15 cellular contexts compared by ENCODE assay signal in genomic region chr5:5026407-5026780, GRCh38.
DNase-seq lines count a peak whose midpoint lies in the region; ATAC-seq, FAIRE-seq and TF ChIP-seq lines count a peak whose summit lies in the region.
"Had no signal": no experiment of that assay in that cellular context is flagged by ENCODE, and none has a peak within 500 bp of the region (broad histone marks: within the 10 kb centered on the region; RNA-seq: fewer than 3 reads in every experiment).

No MANE protein-coding gene starts in this region.

- H3K27me3 ChIP-seq in GM23248 (replicated peaks; ENCODE audit: insufficient read depth) (peaks cover 5% of the 10 kb centered on the region; the same call in 1 of the 2 replicates), MM.1S (replicated peaks; ENCODE audit: insufficient read depth, low read length) (no peaks in the 10 kb centered on the region), K562 (ENCODE audit: control insufficient read depth in 2 of 2, insufficient read depth in 2 of 2, low read length in 2 of 2) (no peaks in the 10 kb centered on the region), ovary (no peaks in the 10 kb centered on the region), colonic mucosa (no peaks in the 10 kb centered on the region)

- intact Hi-C loops in K562 (cut with micrococcal nuclease) (no loop called here), ovary (cut with DNase I) (no loop called here), colonic mucosa (cut with DNase I) (no loop called here)

- POLR2A ChIA-PET in A549 (lab: Yijun Ruan, JAX): no interaction called here
- POLR2A ChIA-PET in K562 (lab: Yijun Ruan, JAX): no interaction called here

- H3K9me3 ChIP-seq in A549 (no peaks in the 10 kb centered on the region), GM23248 (ENCODE audit: low read depth) (no peaks in the 10 kb centered on the region), MM.1S (replicated peaks; ENCODE audit: insufficient read depth, low read length) (no peaks in the 10 kb centered on the region), K562 (replicated peaks; ENCODE audit: control insufficient read depth, insufficient read depth, low read depth, low read length) (no peaks in the 10 kb centered on the region), ovary (no peaks in the 10 kb centered on the region), colonic mucosa (no peaks in the 10 kb centered on the region)
- H3K9me3 ChIP-seq: HAP-1 had no signal

- 71% methylated on average over 2 of the region's 4 CpGs for WGBS in A549 (ENCODE audit: missing lambda C conversion rate)
- WGBS in GM23248 (ENCODE audit: low coverage in 1 of 2, low lambda C conversion rate in 2 of 2, missing lambda C conversion rate in 2 of 2), 2 experiments: 76 to 86% methylated on average over 4 of the region's 4 CpGs
- WGBS in K562 (ENCODE audit: insufficient coverage, low coverage, missing lambda C conversion rate): 5% methylated on average over 4 of the region's 4 CpGs
- 80 to 96% (median 96%) methylated on average over 2 to 4 of the region's 4 CpGs for WGBS in ovary, 3 donors

- H3K4me3 ChIP-seq in A549 (0 out of 3 replicates have a peak overlapping the region, but pooled peaks have one; percentile 34), GM23248 (no peak overlapping the region), MM.1S (ENCODE audit: low read length) (no peak overlapping the region), K562 (no peak overlapping the region), ovary (no peak overlapping the region), colonic mucosa (no peak overlapping the region)
- H3K4me3 ChIP-seq: HAP-1 had no signal

- no peak overlapping the region for H3K9ac ChIP-seq in GM23248
- no peak overlapping the region for H3K9ac ChIP-seq in MM.1S (ENCODE audit: low read length)
- no peak overlapping the region for H3K9ac ChIP-seq in K562 (ENCODE audit: insufficient read depth in 1 of 2, low read depth in 2 of 2, low read length in 2 of 2)
- no peak overlapping the region for H3K9ac ChIP-seq in colonic mucosa (ENCODE audit: low read depth in 2 of 2, low read length in 2 of 2)

- TF ChIP-seq EP300 in A549 (IDR thresholded peaks at IDR 0.05) (no peak), K562 (IDR thresholded peaks at IDR 0.05; ENCODE audit: low read length) (no peak), ovary (IDR thresholded peaks at IDR 0.05) (no peak)

- H2AFZ ChIP-seq in GM23248: no peak overlapping the region
- peak overlapping the region; percentile 73 for H2AFZ ChIP-seq in MM.1S (ENCODE audit: low read length)
- H2AFZ ChIP-seq in K562 (ENCODE audit: low read depth, low read length): peak overlapping the region; percentile 80; the same call in 1 of the 2 replicates

- H3K27ac ChIP-seq in A549: peak overlapping the region in 1 of 2 experiments; percentile 44; a peak in 1 of 6 replicates
- no peak overlapping the region for H3K27ac ChIP-seq in GM23248
- H3K27ac ChIP-seq in MM.1S (ENCODE audit: low read length): no peak overlapping the region
- no peak overlapping the region for H3K27ac ChIP-seq in K562 (ENCODE audit: extremely low read depth, low read depth, low read length)
- H3K27ac ChIP-seq in ovary: no peak overlapping the region
- no peak overlapping the region for H3K27ac ChIP-seq in colonic mucosa

- H3K9me1 ChIP-seq in K562 (ENCODE audit: control insufficient read depth, insufficient read depth, low read length): no peaks in the 10 kb centered on the region

- no peaks in the 10 kb centered on the region for H3K36me3 ChIP-seq in GM23248 (ENCODE audit: low read depth)
- H3K36me3 ChIP-seq in MM.1S (replicated peaks; ENCODE audit: insufficient read depth, low read length): no peaks in the 10 kb centered on the region
- H3K36me3 ChIP-seq in K562 (ENCODE audit: control insufficient read depth, insufficient read depth, low read length): no peaks in the 10 kb centered on the region
- no peaks in the 10 kb centered on the region for H3K36me3 ChIP-seq in ovary
- no peaks in the 10 kb centered on the region for H3K36me3 ChIP-seq in colonic mucosa
- H3K36me3 ChIP-seq: HAP-1 had no signal

- TF ChIP-seq CTCF in A549 (IDR thresholded peaks at IDR 0.05) (no peak), MM.1S (IDR thresholded peaks at IDR 0.05; ENCODE audit: low read length) (no peak), K562 (IDR thresholded peaks at IDR 0.05 in 2 of 3, conservative IDR thresholded peaks at IDR 0.05 in 1 of 3; ENCODE audit: insufficient read depth in 2 of 3, low read depth in 1 of 3, low read length in 3 of 3) (no peak), ovary (IDR thresholded peaks at IDR 0.05) (no peak), colonic mucosa (IDR thresholded peaks at IDR 0.05) (no peak)

- H3K4me2 ChIP-seq in A549: peak overlapping the region; percentile 53; the same call in 2 of the 3 replicates
- no peak overlapping the region for H3K4me2 ChIP-seq in GM23248 (ENCODE audit: unreplicated experiment)
- no peak overlapping the region; the same call in 1 of the 2 replicates for H3K4me2 ChIP-seq in MM.1S (ENCODE audit: low read depth, low read length)
- H3K4me2 ChIP-seq in K562 (ENCODE audit: insufficient read depth, low read length): peak overlapping the region; percentile 81; the same call in 1 of the 2 replicates

- peak in 1 of 2 experiments; percentile 27; a peak in 2 of 6 replicates for ATAC-seq in A549
- no peak; the same call in 2 of the 3 replicates for ATAC-seq in K562
- ATAC-seq in HG03045 (IDR thresholded peaks at IDR 0.05; ENCODE audit: unreplicated experiment): no peak
- ATAC-seq: Right ventricle myocardium inferior, T-helper 17 cell had no signal

- FAIRE-seq in A549 (lab: Jason Lieb, UNC) (no peak), K562 (lab: Jason Lieb, UNC) (no peak)
- FAIRE-seq: A204.1 had no signal

- in situ Hi-C loops in GM23248 (cut with MboI) (no loop called here), K562 (cut with MboI) (no loop called here)

- TF ChIP-seq RAD21 in A549 (conservative IDR thresholded peaks at IDR 0.05 in 1 of 2, IDR thresholded peaks at IDR 0.05 in 1 of 2) (no peak), K562 (CRISPR knock-in tag; conservative IDR thresholded peaks at IDR 0.05 in 1 of 2, IDR thresholded peaks at IDR 0.05 in 1 of 2) (no peak)

- no peaks in the 10 kb centered on the region for H3K9me2 ChIP-seq in GM23248 (ENCODE audit: insufficient read depth)
- no peaks in the 10 kb centered on the region for H3K9me2 ChIP-seq in MM.1S (replicated peaks; ENCODE audit: insufficient read depth, low read length)

- no peaks in the 10 kb centered on the region for H3K4me1 ChIP-seq in A549
- H3K4me1 ChIP-seq in GM23248 (ENCODE audit: insufficient read depth): no peaks in the 10 kb centered on the region
- H3K4me1 ChIP-seq in MM.1S (ENCODE audit: low read length): peaks cover 6% of the 10 kb centered on the region
- H3K4me1 ChIP-seq in K562 (replicated peaks in 1 of 2; ENCODE audit: control insufficient read depth in 2 of 2, insufficient read depth in 2 of 2, low read length in 2 of 2): no peaks in the 10 kb centered on the region
- no peaks in the 10 kb centered on the region for H3K4me1 ChIP-seq in ovary (ENCODE audit: insufficient read depth)
- no peaks in the 10 kb centered on the region for H3K4me1 ChIP-seq in colonic mucosa
- H3K4me1 ChIP-seq: HAP-1 had no signal

- TF ChIP-seq POLR2A in A549 (IDR thresholded peaks at IDR 0.05; ENCODE audit: low read length) (no peak), K562 (conservative IDR thresholded peaks at IDR 0.05) (no peak), ovary (IDR thresholded peaks at IDR 0.05) (no peak)

- no peaks in the 10 kb centered on the region for H4K20me1 ChIP-seq in GM23248 (ENCODE audit: insufficient read depth)
- no peaks in the 10 kb centered on the region for H4K20me1 ChIP-seq in MM.1S (ENCODE audit: insufficient read depth, low read length)
- no peaks in the 10 kb centered on the region for H4K20me1 ChIP-seq in K562 (replicated peaks; ENCODE audit: control insufficient read depth, insufficient read depth, low read length)

- no TSS peak for BruUV-seq in K562 (replicated peaks; lab: Mats Ljungman, UMichigan)

- CTCF ChIA-PET in A549 (lab: Yijun Ruan, JAX): interaction anchor here (1.3 kb wide), 2 partner anchors 25 to 36 kb away, joined by 3 read pairs; no protein-coding TSS in a partner anchor
- CTCF ChIA-PET in K562 (lab: Yijun Ruan, JAX; ENCODE audit: low intra/inter-chr PET ratio): no interaction called here

- no peaks in the 10 kb centered on the region for H3K79me2 ChIP-seq in GM23248 (ENCODE audit: insufficient read depth)
- H3K79me2 ChIP-seq in MM.1S (ENCODE audit: low read length): no peaks in the 10 kb centered on the region
- H3K79me2 ChIP-seq in K562 (ENCODE audit: control insufficient read depth, insufficient read depth, low read length): no peaks in the 10 kb centered on the region

- no peaks in the 10 kb centered on the region for H3F3A ChIP-seq in GM23248 (ENCODE audit: insufficient read depth)
- H3F3A ChIP-seq in MM.1S (ENCODE audit: insufficient read depth, low read length): no peaks in the 10 kb centered on the region

- DNase-seq in A549 (ENCODE audit: low read depth in 1 of 2, low spot score in 1 of 2) (no peak), GM23248 (peak; percentile 19), MM.1S (no peak), K562 (ENCODE audit: extremely low read depth in 1 of 4, low spot score in 3 of 4) (no peak), anterior cingulate cortex (lab: John Stamatoyannopoulos, UW) (no peak), ovary (no peak), colonic mucosa (no peak)
- DNase-seq: Calu3, NCI-H1417 treated with DMSO at 0.1 percent for 48 hours, NCI-H524, T-helper 17 cell had no signal

TF ChIP-seq in A549, 52 proteins besides CTCF, POLR2A, EP300 and RAD21:
- no peak for TF ChIP-seq GATA3 (IDR thresholded peaks at IDR 0.05; ENCODE audit: borderline replicate concordance)
- TF ChIP-seq ZFP36 (IDR thresholded peaks at IDR 0.05; ENCODE audit: borderline replicate concordance, partially characterized antibody): no peak
TF ChIP-seq in A549: peak in this region for 0.

TF ChIP-seq in K562, 482 proteins besides CTCF, POLR2A, EP300 and RAD21 (continues in another document):
- no peak for TF ChIP-seq ZBTB17 (CRISPR knock-in tag; IDR thresholded peaks at IDR 0.05)

Comparison
In these comparisons a context has a peak if more than half of its experiments do, and no peak if none do; other contexts are left out.
1. H3K4me2 ChIP-seq: peak in A549 (single experiment) and K562 (single experiment); none in GM23248 (single experiment) and MM.1S (single experiment).